ENCODE assay signal across 27 cellular contexts in genomic region chr15:71505962-71506361, GRCh38.
"Had no signal": no experiment of that assay in that cellular context is flagged by ENCODE, and none has a peak within 500 bp of the region (broad histone marks: within the 10 kb centered on the region; RNA-seq: fewer than 3 reads in every experiment).

No MANE protein-coding gene starts in this region.

- H3K36me3 ChIP-seq: colonic mucosa, esophagus squamous epithelium, heart right ventricle, lower lobe of right lung, ovary, sigmoid colon, tibial artery, upper lobe of left lung, uterus had no signal

- H3K4me3 Mint-ChIP-seq: dendritic cell treated with granulocyte-macrophage colony-stimulating factor and Interleukin-4, amounts not matched to agents 40 ng/mL and 50 ng/mL, for 4 days; naive thymus-derived CD8-positive, alpha-beta T cell; stimulated activated memory B cell treated with anti-CD40 and anti-IgM and Interleukin-4, amounts not matched to agents 10 μg/mL and 1 μg/mL and 100 μg/mL, for 72 hours had no signal

- H3K9me3 Mint-ChIP-seq: dendritic cell treated with granulocyte-macrophage colony-stimulating factor and Interleukin-4, amounts not matched to agents 40 ng/mL and 50 ng/mL, for 4 days had no signal

- H3K4me3 ChIP-seq: colonic mucosa, esophagus squamous epithelium, heart right ventricle, lower lobe of right lung, ovary, sigmoid colon, testis, tibial artery, upper lobe of left lung, uterus had no signal

- FAIRE-seq: islet of Langerhans had no signal

- H3K36me3 Mint-ChIP-seq: naive thymus-derived CD8-positive, alpha-beta T cell; stimulated activated memory B cell treated with anti-CD40 and anti-IgM and Interleukin-4, amounts not matched to agents 10 μg/mL and 1 μg/mL and 100 μg/mL, for 72 hours had no signal

- H3K27me3 ChIP-seq: colonic mucosa, esophagus squamous epithelium, heart right ventricle, ovary, sigmoid colon, testis, tibial artery, upper lobe of left lung, uterus had no signal

- DNase-seq: colonic mucosa; effector memory CD4-positive, alpha-beta T cell; erythroblast; esophagus squamous epithelium; foreskin melanocyte; glutamatergic neuron; heart right ventricle; hippocampal formation; kidney glomerular epithelial cell; left colon; left ventricle myocardium superior; lower lobe of right lung; naive thymus-derived CD8-positive, alpha-beta T cell; occipital lobe; ovary; right cardiac atrium; sigmoid colon; stimulated activated CD4-positive, alpha-beta T cell treated with anti-CD3 and anti-CD28 coated beads, Interleukin-4, amount 100 ng/mL, for 4 hours; stimulated activated naive CD8-positive, alpha-beta T cell treated with anti-CD3 and anti-CD28 coated beads, Interleukin-15, Interleukin-2, amounts not matched to agents 100 U/mL and 50 U/mL, for 24 hours; substantia nigra; testis; tibial artery; upper lobe of left lung; uterus had no signal

- H3K4me1 Mint-ChIP-seq: naive thymus-derived CD8-positive, alpha-beta T cell; stimulated activated memory B cell treated with anti-CD40 and anti-IgM and Interleukin-4, amounts not matched to agents 10 μg/mL and 1 μg/mL and 100 μg/mL, for 72 hours had no signal

- H3K27ac Mint-ChIP-seq: dendritic cell treated with granulocyte-macrophage colony-stimulating factor and Interleukin-4, amounts not matched to agents 40 ng/mL and 50 ng/mL, for 4 days; naive thymus-derived CD8-positive, alpha-beta T cell; stimulated activated memory B cell treated with anti-CD40 and anti-IgM and Interleukin-4, amounts not matched to agents 10 μg/mL and 1 μg/mL and 100 μg/mL, for 72 hours had no signal
